ENCODE assay signal across 17 cellular contexts in genomic region chr14:68590233-68590535, GRCh38.
A peak's percentile ranks its signal among the peaks of the same experiment; 100 is the strongest.
DNase-seq lines count a peak whose midpoint lies in the region; ATAC-seq and TF ChIP-seq lines count a peak whose summit lies in the region.
"Had no signal": no experiment of that assay in that cellular context is flagged by ENCODE, and none has a peak within 500 bp of the region (broad histone marks: within the 10 kb centered on the region; RNA-seq: fewer than 3 reads in every experiment).

No MANE protein-coding gene starts in this region.

- H3K79me1 ChIP-seq in mesenchymal stem cell (replicated peaks; ENCODE audit: low read length, poor library complexity, severe bottlenecking): no peaks in the 10 kb centered on the region

- TF ChIP-seq EP300 in sigmoid colon (IDR thresholded peaks at IDR 0.05): no peak

- WGBS in mesenchymal stem cell: 93% methylated on average over 3 of the region's 3 CpGs
- WGBS in sigmoid colon, 2 donors: 92 to 95% methylated on average over 3 of the region's 3 CpGs

- H2BK120ac ChIP-seq in mesenchymal stem cell (ENCODE audit: low read depth, low read length): peak overlapping the region; percentile 96

- peak overlapping the region; percentile 82 for H3K9ac ChIP-seq in mesenchymal stem cell (ENCODE audit: low read length)
- H3K9ac ChIP-seq: KMS-11 had no signal

- TF ChIP-seq CTCF in left ventricle myocardium inferior (IDR thresholded peaks at IDR 0.05; ENCODE audit: borderline replicate concordance) (no peak), sigmoid colon (IDR thresholded peaks at IDR 0.05) (no peak), uterus (IDR thresholded peaks at IDR 0.05) (no peak)

- peak overlapping the region; percentile 99 for H4K91ac ChIP-seq in mesenchymal stem cell (ENCODE audit: low read length)

- peak overlapping the region; percentile 97 to 99 for H3K18ac ChIP-seq in mesenchymal stem cell (ENCODE audit: low read depth in 1 of 2, low read length in 2 of 2)

- intact Hi-C loops in left ventricle myocardium inferior (cut with micrococcal nuclease): no loop called here
- intact Hi-C loops in left ventricle myocardium superior (cut with micrococcal nuclease): no loop called here
- intact Hi-C loops in sigmoid colon (cut with DNase I): loop anchor here (5.0 kb wide), 1 partner anchor 77 kb away; no protein-coding TSS in a partner anchor
- intact Hi-C loops in uterus (cut with DNase I; ENCODE audit: low total_unique reads): no loop called here

- ATAC-seq in left ventricle myocardium superior (no peak), HG02763 (IDR thresholded peaks at IDR 0.05; ENCODE audit: unreplicated experiment) (no peak)

- H3K36me3 ChIP-seq in left ventricle myocardium inferior (no peaks in the 10 kb centered on the region), mesenchymal stem cell (ENCODE audit: control insufficient read depth in 1 of 2, insufficient read depth in 2 of 2, low read depth in 1 of 2, low read length in 2 of 2) (no peaks in the 10 kb centered on the region), sigmoid colon (no peaks in the 10 kb centered on the region), uterus (no peaks in the 10 kb centered on the region)
- H3K36me3 ChIP-seq: adrenal gland had no signal

- H4K8ac ChIP-seq in mesenchymal stem cell (ENCODE audit: low read length): peak overlapping the region; percentile 96

- H2AK5ac ChIP-seq in mesenchymal stem cell (ENCODE audit: low read length, severe bottlenecking): peak overlapping the region; percentile 7

- peak overlapping the region in 1 of 2 experiments; percentile 92 for H3K23ac ChIP-seq in mesenchymal stem cell (ENCODE audit: low read length in 2 of 2)

- H3K27ac ChIP-seq in left ventricle myocardium inferior (replicated peaks) (peak overlapping the region; percentile 74), mesenchymal stem cell (ENCODE audit: low read length, poor library complexity, severe bottlenecking) (no peak overlapping the region), sigmoid colon (peak overlapping the region; percentile 38 to 92 (median 89)), uterus (peak overlapping the region; percentile 91 to 98)
- H3K27ac ChIP-seq: epithelial cell of prostate, KMS-11 had no signal

- no peak overlapping the region for H3K4me2 ChIP-seq in mesenchymal stem cell (ENCODE audit: low read length, poor library complexity, severe bottlenecking)
- H3K4me2 ChIP-seq: KMS-11 had no signal

- H2AFZ ChIP-seq in mesenchymal stem cell (ENCODE audit: low read depth, low read length): no peak overlapping the region

- H2BK15ac ChIP-seq in mesenchymal stem cell (ENCODE audit: low read depth, poor library complexity, severe bottlenecking): no peak overlapping the region

- peak overlapping the region in 1 of 2 experiments; percentile 95 for H3K14ac ChIP-seq in mesenchymal stem cell (ENCODE audit: low read length in 2 of 2)

- H3K4me3 ChIP-seq in left ventricle myocardium inferior (no peak overlapping the region), mesenchymal stem cell (ENCODE audit: insufficient read depth in 1 of 2, low read depth in 1 of 2, low read length in 2 of 2) (no peak overlapping the region), sigmoid colon (no peak overlapping the region), uterus (no peak overlapping the region)
- H3K4me3 ChIP-seq: adrenal gland had no signal

- H3K27me3 ChIP-seq in left ventricle myocardium inferior (ENCODE audit: low read depth) (no peaks in the 10 kb centered on the region), mesenchymal stem cell (ENCODE audit: control insufficient read depth in 1 of 2, insufficient read depth in 1 of 2, low read length in 2 of 2) (no peaks in the 10 kb centered on the region), sigmoid colon (no peaks in the 10 kb centered on the region), uterus (no peaks in the 10 kb centered on the region)
- H3K27me3 ChIP-seq: adrenal gland had no signal

- no peak for DNase-seq in left ventricle myocardium inferior
- DNase-seq in left ventricle myocardium superior: no peak
- no peak for DNase-seq in mesenchymal stem cell
- no peak for DNase-seq in sigmoid colon
- no peak for DNase-seq in uterus
- DNase-seq in DMS 273 treated with DMSO at 0.1 percent for 48 hours (lab: John Stamatoyannopoulos, UW): no peak
- no peak for DNase-seq in NCI-H1930 (lab: John Stamatoyannopoulos, UW)
- DNase-seq: ACHN; activated CD4-positive, alpha-beta T cell treated with anti-CD3 and anti-CD28 coated beads, Interleukin-2, amount 50 U/mL, for 48 hours; activated T-cell treated with anti-CD3 and anti-CD28 coated beads, Interleukin-2, amount 50 U/mL, for 48 hours; adrenal gland; NCI-H1436; OCI-M1; stimulated activated naive CD4-positive, alpha-beta T cell treated with Interleukin-2 at 50 U/mL for 16 hours had no signal

- H3K4ac ChIP-seq in mesenchymal stem cell (ENCODE audit: low read depth in 1 of 2, low read length in 2 of 2): peak overlapping the region; percentile 83 to 100

- peak overlapping the region; percentile 60 to 98 for H2BK12ac ChIP-seq in mesenchymal stem cell (ENCODE audit: low read length in 2 of 2)

- no peak for TF ChIP-seq POLR2A in sigmoid colon (IDR thresholded peaks at IDR 0.05)
- no peak for TF ChIP-seq POLR2A in uterus (IDR thresholded peaks at IDR 0.05)

- H3K9me3 ChIP-seq in left ventricle myocardium inferior (replicated peaks): no peaks in the 10 kb centered on the region
- H3K9me3 ChIP-seq in mesenchymal stem cell (ENCODE audit: control insufficient read depth, low read length): no peaks in the 10 kb centered on the region
- no peaks in the 10 kb centered on the region for H3K9me3 ChIP-seq in sigmoid colon
- no peaks in the 10 kb centered on the region for H3K9me3 ChIP-seq in uterus
- H3K9me3 ChIP-seq: adrenal gland had no signal

- H3K4me1 ChIP-seq in left ventricle myocardium inferior: peaks cover 47% of the 10 kb centered on the region
- H3K4me1 ChIP-seq in mesenchymal stem cell (ENCODE audit: control insufficient read depth, insufficient read depth, low read depth, low read length): peaks cover 18% of the 10 kb centered on the region
- H3K4me1 ChIP-seq in sigmoid colon: peaks cover 0 to 86% (median 72%) of the 10 kb centered on the region in 4 donors
- peaks cover 22 to 33% of the 10 kb centered on the region in 2 donors for H3K4me1 ChIP-seq in uterus
- H3K4me1 ChIP-seq: adrenal gland had no signal

- H2BK5ac ChIP-seq in mesenchymal stem cell (ENCODE audit: low read depth, low read length, poor library complexity, severe bottlenecking): no peak overlapping the region
